1 cellular context compared by ENCODE assay signal in genomic region chr22:30386960-30387848, GRCh38.
TF ChIP-seq lines count a peak whose summit lies in the region.

Gene RNF215 (minus strand): TSS chr22:30387411. CDS start chr22:30387313, 98 bp downstream.

TF ChIP-seq in HEK293, 187 proteins besides CTCF, POLR2A, EP300 and RAD21 (continued from another document and continues in another):
- TF ChIP-seq ZNF768 (tag by site-specific recombination; IDR thresholded peaks at IDR 0.05) = no peak
- no peak for TF ChIP-seq WT1 (tag by site-specific recombination; IDR thresholded peaks at IDR 0.05)
- TF ChIP-seq ZNF777 (tag by site-specific recombination; IDR thresholded peaks at IDR 0.05; ENCODE audit: borderline replicate concordance) = no peak
- TF ChIP-seq ELK4 (IDR thresholded peaks at IDR 0.05; ENCODE audit: borderline replicate concordance, low read depth, low read length) = no peak
- 0 out of 2 replicates have a peak, but pooled peaks have one; percentile 17 for TF ChIP-seq ZNF366 (tag by site-specific recombination; conservative IDR thresholded peaks at IDR 0.05)
- TF ChIP-seq ZNF548 (tag by site-specific recombination; IDR thresholded peaks at IDR 0.05) = no peak
- TF ChIP-seq ZNF610 (tag by site-specific recombination; IDR thresholded peaks at IDR 0.05; ENCODE audit: borderline replicate concordance) = no peak
- peak; percentile 22; the same call in 1 of the 2 replicates for TF ChIP-seq GLIS2 (tag by site-specific recombination; IDR thresholded peaks at IDR 0.05)
- peak; percentile 55; the same call in 1 of the 2 replicates for TF ChIP-seq ZEB2 (tag by site-specific recombination; IDR thresholded peaks at IDR 0.05)
- no peak for TF ChIP-seq ZNF692 (tag by site-specific recombination; IDR thresholded peaks at IDR 0.05)
- peak; percentile 24; the same call in 1 of the 2 replicates for TF ChIP-seq ZFP69B (tag by site-specific recombination; IDR thresholded peaks at IDR 0.05)
- no peak for TF ChIP-seq GFI1B (tag by site-specific recombination; IDR thresholded peaks at IDR 0.05)
- peak; percentile 69; the same call in 1 of the 2 replicates for TF ChIP-seq ZBTB7A (tag by site-specific recombination; IDR thresholded peaks at IDR 0.05; ENCODE audit: low read depth)
- TF ChIP-seq ZNF555 (tag by site-specific recombination; conservative IDR thresholded peaks at IDR 0.05) = no peak
- peak; percentile 54 for TF ChIP-seq ZBTB8A (tag by site-specific recombination; IDR thresholded peaks at IDR 0.05)
- TF ChIP-seq ZFP3 (tag by site-specific recombination; IDR thresholded peaks at IDR 0.05; ENCODE audit: low read depth) = no peak
- TF ChIP-seq ZNF639 (tag by site-specific recombination; IDR thresholded peaks at IDR 0.05) = no peak; the same call in 1 of the 2 replicates
- no peak for TF ChIP-seq ZNF362 (tag by site-specific recombination; IDR thresholded peaks at IDR 0.05)
- peak; percentile 45; the same call in 1 of the 2 replicates for TF ChIP-seq ZNF600 (tag by site-specific recombination; IDR thresholded peaks at IDR 0.05)
- TF ChIP-seq ZNF280D (tag by site-specific recombination; IDR thresholded peaks at IDR 0.05) = no peak
- no peak for TF ChIP-seq ZNF248 (tag by site-specific recombination; IDR thresholded peaks at IDR 0.05)
- no peak for TF ChIP-seq ZNF350 (tag by site-specific recombination; IDR thresholded peaks at IDR 0.05)
- TF ChIP-seq ZNF302 (tag by site-specific recombination; IDR thresholded peaks at IDR 0.05; ENCODE audit: low read depth) = no peak
- TF ChIP-seq ATF2 (tag by site-specific recombination; IDR thresholded peaks at IDR 0.05; ENCODE audit: low read depth) = no peak
- TF ChIP-seq ZFHX2 (tag by site-specific recombination; conservative IDR thresholded peaks at IDR 0.05) = no peak; the same call in 1 of the 2 replicates
- peak; percentile 46; the same call in 1 of the 2 replicates for TF ChIP-seq PATZ1 (tag by site-specific recombination; IDR thresholded peaks at IDR 0.05)
- TF ChIP-seq MEIS1 (CRISPR knock-in tag; IDR thresholded peaks at IDR 0.05; ENCODE audit: borderline replicate concordance) = no peak
- TF ChIP-seq ZNF214 (tag by site-specific recombination; IDR thresholded peaks at IDR 0.05; ENCODE audit: borderline replicate concordance) = no peak
- 0 out of 2 replicates have a peak, but pooled peaks have one; percentile 56 for TF ChIP-seq ZNF785 (tag by site-specific recombination; IDR thresholded peaks at IDR 0.05)
- TF ChIP-seq ZFP37 (tag by site-specific recombination; IDR thresholded peaks at IDR 0.05) = no peak
- TF ChIP-seq ZNF580 (tag by site-specific recombination; IDR thresholded peaks at IDR 0.05) = no peak
- TF ChIP-seq ZNF10 (tag by site-specific recombination; IDR thresholded peaks at IDR 0.05) = no peak
- TF ChIP-seq SP7 (tag by site-specific recombination; IDR thresholded peaks at IDR 0.05) = peak; percentile 37; the same call in 1 of the 2 replicates
- TF ChIP-seq RBAK (tag by site-specific recombination; IDR thresholded peaks at IDR 0.05) = no peak
- 0 out of 2 replicates have a peak, but pooled peaks have one; percentile 61 for TF ChIP-seq ZNF2 (tag by site-specific recombination; IDR thresholded peaks at IDR 0.05)
- TF ChIP-seq ZNF704 (tag by site-specific recombination; IDR thresholded peaks at IDR 0.05) = no peak
- TF ChIP-seq KLF17 (tag by site-specific recombination; IDR thresholded peaks at IDR 0.05) = peak; percentile 60
- TF ChIP-seq ZFP41 (tag by site-specific recombination; IDR thresholded peaks at IDR 0.05; ENCODE audit: borderline replicate concordance) = no peak
- TF ChIP-seq ZNF544 (tag by site-specific recombination; IDR thresholded peaks at IDR 0.05) = no peak
- peak; percentile 73 for TF ChIP-seq PRDM4 (tag by site-specific recombination; IDR thresholded peaks at IDR 0.05)
- TF ChIP-seq ZIC2 (tag by site-specific recombination; IDR thresholded peaks at IDR 0.05) = peak; percentile 76
- no peak for TF ChIP-seq BCL11A (tag by site-specific recombination; IDR thresholded peaks at IDR 0.05; ENCODE audit: low read depth)
- TF ChIP-seq ZSCAN5A (tag by site-specific recombination; IDR thresholded peaks at IDR 0.05) = no peak
- TF ChIP-seq ZNF19 (tag by site-specific recombination; IDR thresholded peaks at IDR 0.05; ENCODE audit: low read depth) = no peak
